26 cellular contexts compared by ENCODE assay signal in the genomic region with DNA sequence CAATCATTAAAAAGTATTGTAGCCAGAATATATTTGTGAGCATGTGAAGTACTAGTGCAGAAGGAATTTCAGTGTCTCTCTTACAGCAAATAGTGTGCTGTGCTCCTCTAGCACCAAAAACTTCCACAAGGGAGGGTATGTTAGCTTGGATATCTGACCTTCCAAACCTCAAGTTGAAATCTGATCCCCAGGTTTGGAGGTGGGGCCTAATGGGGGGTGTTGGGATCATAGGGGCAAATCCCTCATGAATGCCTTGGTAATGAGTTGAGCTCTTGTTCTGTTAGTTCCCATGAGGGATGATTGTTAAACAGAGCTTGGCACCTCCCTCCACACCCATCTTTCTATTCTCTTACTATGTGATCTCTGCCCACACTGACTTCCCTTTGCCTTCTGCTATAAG.
"Had no signal": no experiment of that assay in that cellular context is flagged by ENCODE, and none has a peak within 500 bp of the region (broad histone marks: within the 10 kb centered on the region; RNA-seq: fewer than 3 reads in every experiment).

No MANE protein-coding gene starts in this region.

- H3K9me3 ChIP-seq: adrenal gland, ascending aorta, spleen, suprapubic skin, tibial artery, upper lobe of right lung had no signal

- ATAC-seq: activated CD4-positive, CD25-positive, alpha-beta regulatory T cell treated with anti-CD3 and anti-CD28 coated beads, Interleukin-2, amount 50 U/mL, for 24 hours; esophagus mucosa; left cardiac atrium; naive thymus-derived CD8-positive, alpha-beta T cell; right cardiac atrium; upper lobe of right lung had no signal

- H3K36me3 ChIP-seq: adrenal gland, ascending aorta, spleen, suprapubic skin, tibial artery, upper lobe of right lung had no signal

- H3K27ac ChIP-seq: adrenal gland, ascending aorta, coronary artery, spleen, suprapubic skin, tibial artery, upper lobe of right lung, VCaP had no signal

- H3K36me3 Mint-ChIP-seq: activated naive CD8-positive, alpha-beta T cell treated with anti-CD3 and anti-CD28 coated beads for 36 hours; brain; naive thymus-derived CD8-positive, alpha-beta T cell had no signal

- H3K4me3 Mint-ChIP-seq: activated naive CD4-positive, alpha-beta T cell treated with anti-CD3 and anti-CD28 coated beads for 36 hours; activated naive CD8-positive, alpha-beta T cell treated with anti-CD3 and anti-CD28 coated beads for 36 hours; brain; naive thymus-derived CD8-positive, alpha-beta T cell had no signal

- H3K9me3 Mint-ChIP-seq: activated naive CD4-positive, alpha-beta T cell treated with anti-CD3 and anti-CD28 coated beads for 36 hours; activated naive CD8-positive, alpha-beta T cell treated with anti-CD3 and anti-CD28 coated beads for 36 hours; naive thymus-derived CD8-positive, alpha-beta T cell had no signal

- DNase-seq: activated CD4-positive, alpha-beta T cell treated with anti-CD3 and anti-CD28 coated beads for 48 hours; activated CD4-positive, alpha-beta T cell treated with anti-CD3 and anti-CD28 coated beads, Interleukin-2, amount 50 U/mL, for 48 hours; activated CD8-positive, alpha-beta memory T cell treated with anti-CD3 and anti-CD28 coated beads for 24 hours; activated effector memory CD4-positive, alpha-beta T cell treated with anti-CD3 and anti-CD28 coated beads, Interleukin-2, amount 50 U/mL, for 16 hours; activated naive CD4-positive, alpha-beta T cell treated with anti-CD3 and anti-CD28 coated beads for 36 hours; activated naive CD8-positive, alpha-beta T cell treated with anti-CD3 and anti-CD28 coated beads for 36 hours; adrenal gland; foreskin fibroblast; head of caudate nucleus; hippocampal formation; islet precursor cell; left cardiac atrium; naive thymus-derived CD8-positive, alpha-beta T cell; right cardiac atrium; spleen; stimulated activated naive CD4-positive, alpha-beta T cell; T-helper 1 cell; tibial artery; upper lobe of right lung had no signal

- H3K27me3 ChIP-seq: adrenal gland, ascending aorta, spleen, suprapubic skin, tibial artery, upper lobe of right lung had no signal

- H3K27ac Mint-ChIP-seq: activated naive CD4-positive, alpha-beta T cell treated with anti-CD3 and anti-CD28 coated beads for 36 hours; activated naive CD8-positive, alpha-beta T cell treated with anti-CD3 and anti-CD28 coated beads for 36 hours; brain; naive thymus-derived CD8-positive, alpha-beta T cell had no signal

- H3K4me1 Mint-ChIP-seq: activated naive CD8-positive, alpha-beta T cell treated with anti-CD3 and anti-CD28 coated beads for 36 hours; naive thymus-derived CD8-positive, alpha-beta T cell had no signal

- H3K4me1 ChIP-seq: ascending aorta, spleen, suprapubic skin, upper lobe of right lung had no signal

- H3K27me3 Mint-ChIP-seq: activated naive CD8-positive, alpha-beta T cell treated with anti-CD3 and anti-CD28 coated beads for 36 hours; brain had no signal

- H3K4me3 ChIP-seq: adrenal gland, ascending aorta, coronary artery, spleen, suprapubic skin, tibial artery, upper lobe of right lung had no signal
